ENCODE assay signal across 28 cellular contexts in the genomic region with DNA sequence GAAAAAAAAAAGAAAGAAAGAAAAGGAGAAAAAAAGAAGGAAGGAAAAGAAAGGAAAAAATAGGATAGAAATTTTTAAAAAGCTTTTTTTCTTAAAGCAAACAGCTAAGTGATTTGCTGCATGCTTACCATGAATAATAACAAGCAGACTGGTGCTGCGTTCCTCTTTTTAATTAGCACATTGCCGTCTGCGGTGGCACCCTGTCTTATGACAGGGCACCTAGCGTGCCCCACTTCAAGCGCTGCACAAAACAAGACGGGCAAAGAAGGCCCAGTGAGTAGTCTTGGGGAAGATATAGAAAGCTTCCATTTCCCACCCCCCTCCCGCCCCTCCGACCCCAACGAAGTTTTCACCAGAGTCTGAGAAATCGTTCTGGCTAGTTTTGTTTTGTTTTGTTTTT.
DNase-seq lines count a peak whose midpoint lies in the region; ATAC-seq and TF ChIP-seq lines count a peak whose summit lies in the region.
"Had no signal": no experiment of that assay in that cellular context is flagged by ENCODE, and none has a peak within 500 bp of the region (broad histone marks: within the 10 kb centered on the region; RNA-seq: fewer than 3 reads in every experiment).

No MANE protein-coding gene starts in this region.

- H3K27me3 Mint-ChIP-seq in IgD-negative memory B cell: no peaks in the 10 kb centered on the region
- no peaks in the 10 kb centered on the region for H3K27me3 Mint-ChIP-seq in activated B cell treated with CpG ODN at 0.5 μM for 24 hours
- no peaks in the 10 kb centered on the region for H3K27me3 Mint-ChIP-seq in stimulated activated memory B cell treated with anti-CD40 and anti-IgM and Interleukin-4, amounts not matched to agents 10 μg/mL and 1 μg/mL and 100 μg/mL, for 72 hours
- H3K27me3 Mint-ChIP-seq: effector memory CD8-positive, alpha-beta T cell had no signal

- POLR2A ChIA-PET in activated B cell treated with CpG ODN at 0.5 μM for 24 hours (lab: Charles Lee): no interaction called here

- H3K36me3 ChIP-seq in heart right ventricle: no peaks in the 10 kb centered on the region
- H3K36me3 ChIP-seq: adrenal gland; BLaER1 treated with 17β-estradiol and CSF1 and Interleukin-3, amounts not matched to agents 10 nM and 100 nM; colonic mucosa; HAP-1; heart left ventricle; upper lobe of right lung had no signal

- H3K27ac Mint-ChIP-seq in IgD-negative memory B cell: no peak overlapping the region
- H3K27ac Mint-ChIP-seq in activated B cell treated with CpG ODN at 0.5 μM for 24 hours: no peak overlapping the region
- H3K27ac Mint-ChIP-seq in stimulated activated memory B cell treated with anti-CD40 and anti-IgM and Interleukin-4, amounts not matched to agents 10 μg/mL and 1 μg/mL and 100 μg/mL, for 72 hours: no peak overlapping the region
- H3K27ac Mint-ChIP-seq: activated naive CD4-positive, alpha-beta T cell treated with anti-CD3 and anti-CD28 coated beads for 36 hours; effector memory CD8-positive, alpha-beta T cell had no signal

- H3K4me1 ChIP-seq in heart right ventricle: peaks cover 0 to 31% (median 16%) of the 10 kb centered on the region in 9 donors
- H3K4me1 ChIP-seq: adrenal gland, colonic mucosa, upper lobe of right lung had no signal

- peaks cover 4% of the 10 kb centered on the region for H3K36me3 Mint-ChIP-seq in IgD-negative memory B cell
- H3K36me3 Mint-ChIP-seq in activated B cell treated with CpG ODN at 0.5 μM for 24 hours (ENCODE audit: low read depth): no peaks in the 10 kb centered on the region
- H3K36me3 Mint-ChIP-seq in stimulated activated memory B cell treated with anti-CD40 and anti-IgM and Interleukin-4, amounts not matched to agents 10 μg/mL and 1 μg/mL and 100 μg/mL, for 72 hours: peaks cover 6% of the 10 kb centered on the region

- TF ChIP-seq CTCF in activated B cell treated with CpG ODN at 0.5 μM for 24 hours (IDR thresholded peaks at IDR 0.05): no peak
- TF ChIP-seq CTCF in heart right ventricle (IDR thresholded peaks at IDR 0.05): no peak

- H3K9me3 Mint-ChIP-seq in IgD-negative memory B cell (peaks cover 0 to 2% (median 0%) of the 10 kb centered on the region in 3 donors), activated B cell treated with CpG ODN at 0.5 μM for 24 hours (peaks cover 2% of the 10 kb centered on the region)
- H3K9me3 Mint-ChIP-seq in stimulated activated memory B cell treated with anti-CD40 and anti-IgM and Interleukin-4, amounts not matched to agents 10 μg/mL and 1 μg/mL and 100 μg/mL, for 72 hours: peaks cover 4% of the 10 kb centered on the region
- H3K9me3 Mint-ChIP-seq: activated naive CD4-positive, alpha-beta T cell treated with anti-CD3 and anti-CD28 coated beads for 36 hours had no signal

- H3K4me3 ChIP-seq in heart right ventricle: no peak overlapping the region
- H3K4me3 ChIP-seq: adrenal gland; BLaER1 treated with 17β-estradiol and CSF1 and Interleukin-3, amounts not matched to agents 10 nM and 100 nM; colonic mucosa; HAP-1; heart left ventricle; K562; upper lobe of right lung had no signal

- DNase-seq in activated B cell treated with CpG ODN at 0.5 μM for 24 hours: no peak
- DNase-seq in medulla oblongata (ENCODE audit: extremely low spot score): peak; percentile 45
- DNase-seq in NCI-H1417 treated with DMSO at 0.1 percent for 48 hours (lab: John Stamatoyannopoulos, UW): no peak
- no peak for DNase-seq in NCI-H1092 (lab: John Stamatoyannopoulos, UW)
- DNase-seq in heart right ventricle: no peak
- DNase-seq: ACHN; activated CD4-positive, alpha-beta T cell treated with anti-CD3 and anti-CD28 coated beads, Interleukin-2, amount 50 U/mL, for 48 hours; activated naive CD4-positive, alpha-beta T cell treated with anti-CD3 and anti-CD28 coated beads for 36 hours; adrenal gland; colonic mucosa; COR-L47; DMS53; effector memory CD8-positive, alpha-beta T cell; foreskin fibroblast; heart left ventricle; left cardiac atrium; NCI-H510A; occipital lobe; stimulated activated CD8-positive, alpha-beta memory T cell treated with anti-CD3 and anti-CD28 coated beads, Interleukin-4, amount 100 ng/mL, for 48 hours; T-helper 1 cell; upper lobe of right lung had no signal

- peak; percentile 45 for ATAC-seq in activated B cell treated with CpG ODN at 0.5 μM for 24 hours (ENCODE audit: low read depth)
- peak; percentile 81 for ATAC-seq in stimulated activated memory B cell treated with anti-CD40 and anti-IgM and Interleukin-4, amounts not matched to agents 10 μg/mL and 1 μg/mL and 100 μg/mL, for 72 hours
- ATAC-seq in HG02623 (IDR thresholded peaks at IDR 0.05; ENCODE audit: unreplicated experiment): no peak
- ATAC-seq in heart right ventricle: no peak
- ATAC-seq: activated CD4-positive, CD25-positive, alpha-beta regulatory T cell treated with anti-CD3 and anti-CD28 coated beads, Interleukin-2, amount 50 U/mL, for 24 hours; effector memory CD8-positive, alpha-beta T cell; heart left ventricle; K562; left cardiac atrium; upper lobe of right lung had no signal

- H3K27me3 ChIP-seq in heart right ventricle: no peaks in the 10 kb centered on the region
- H3K27me3 ChIP-seq: adrenal gland; BLaER1 treated with 17β-estradiol and CSF1 and Interleukin-3, amounts not matched to agents 10 nM and 100 nM; colonic mucosa; heart left ventricle; upper lobe of right lung had no signal

- no peaks in the 10 kb centered on the region for H3K9me3 ChIP-seq in heart right ventricle
- H3K9me3 ChIP-seq: adrenal gland, colonic mucosa, HAP-1, heart left ventricle, upper lobe of right lung had no signal

- H3K4me1 Mint-ChIP-seq in IgD-negative memory B cell (peaks cover 6 to 25% (median 25%) of the 10 kb centered on the region in 3 donors), activated B cell treated with CpG ODN at 0.5 μM for 24 hours (peaks cover 29% of the 10 kb centered on the region)
- H3K4me1 Mint-ChIP-seq in stimulated activated memory B cell treated with anti-CD40 and anti-IgM and Interleukin-4, amounts not matched to agents 10 μg/mL and 1 μg/mL and 100 μg/mL, for 72 hours: peaks cover 22% of the 10 kb centered on the region

- peak overlapping the region in 3 of 4 donors; percentile 22 to 61 (median 43) for H3K4me3 Mint-ChIP-seq in IgD-negative memory B cell
- H3K4me3 Mint-ChIP-seq in activated B cell treated with CpG ODN at 0.5 μM for 24 hours: no peak overlapping the region
- no peak overlapping the region for H3K4me3 Mint-ChIP-seq in stimulated activated memory B cell treated with anti-CD40 and anti-IgM and Interleukin-4, amounts not matched to agents 10 μg/mL and 1 μg/mL and 100 μg/mL, for 72 hours
- H3K4me3 Mint-ChIP-seq: activated naive CD4-positive, alpha-beta T cell treated with anti-CD3 and anti-CD28 coated beads for 36 hours; effector memory CD8-positive, alpha-beta T cell had no signal

- CTCF ChIA-PET in activated B cell treated with CpG ODN at 0.5 μM for 24 hours (lab: Charles Lee): interaction anchor here (0.6 kb wide), 1 partner anchor 1101 kb away, joined by 5 read pairs; no protein-coding TSS in a partner anchor

- intact Hi-C loops in activated B cell treated with CpG ODN at 0.5 μM for 24 hours (cut with micrococcal nuclease) (no loop called here), heart right ventricle (cut with DNase I) (no loop called here)

- no peak overlapping the region for H3K27ac ChIP-seq in heart right ventricle
- H3K27ac ChIP-seq: adrenal gland; BLaER1 treated with 17β-estradiol and CSF1 and Interleukin-3, amounts not matched to agents 10 nM and 100 nM; colonic mucosa; heart left ventricle; upper lobe of right lung had no signal

- 93 to 96% methylated on average over 10 of the region's 10 CpGs for WGBS in heart right ventricle, 2 donors

Comparison
In these comparisons a context has a peak if more than half of its experiments do, and no peak if none do; other contexts are left out.
1. H3K4me3 Mint-ChIP-seq: peak in IgD-negative memory B cell (3 of 4); none in activated B cell treated with CpG ODN at 0.5 μM for 24 hours (single experiment) and stimulated activated memory B cell treated with anti-CD40 and anti-IgM and Interleukin-4, amounts not matched to agents 10 μg/mL and 1 μg/mL and 100 μg/mL, for 72 hours (single experiment).
2. ATAC-seq: peak in activated B cell treated with CpG ODN at 0.5 μM for 24 hours (single experiment) and stimulated activated memory B cell treated with anti-CD40 and anti-IgM and Interleukin-4, amounts not matched to agents 10 μg/mL and 1 μg/mL and 100 μg/mL, for 72 hours (single experiment); none in HG02623 (single experiment) and heart right ventricle (0 of 8).